Comparison of ENCODE assay signal across 1 cellular context in genomic region chr10:69801434-69802315, GRCh38.
TF ChIP-seq lines count a peak whose summit lies in the region.

Gene COL13A1, plus strand, starts transcription at chr10:69801906. Its CDS starts 518 bp downstream, at chr10:69802424.

TF ChIP-seq in A549, 52 proteins besides CTCF, POLR2A, EP300 and RAD21 (continued from another document):
- TF ChIP-seq, protein P1, sequence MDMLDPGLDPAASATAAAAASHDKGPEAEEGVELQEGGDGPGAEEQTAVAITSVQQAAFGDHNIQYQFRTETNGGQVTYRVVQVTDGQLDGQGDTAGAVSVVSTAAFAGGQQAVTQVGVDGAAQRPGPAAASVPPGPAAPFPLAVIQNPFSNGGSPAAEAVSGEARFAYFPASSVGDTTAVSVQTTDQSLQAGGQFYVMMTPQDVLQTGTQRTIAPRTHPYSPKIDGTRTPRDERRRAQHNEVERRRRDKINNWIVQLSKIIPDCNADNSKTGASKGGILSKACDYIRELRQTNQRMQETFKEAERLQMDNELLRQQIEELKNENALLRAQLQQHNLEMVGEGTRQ (IDR thresholded peaks at IDR 0.05) = no peak
